Comparison of ENCODE assay signal across 18 cellular contexts in the genomic region with DNA sequence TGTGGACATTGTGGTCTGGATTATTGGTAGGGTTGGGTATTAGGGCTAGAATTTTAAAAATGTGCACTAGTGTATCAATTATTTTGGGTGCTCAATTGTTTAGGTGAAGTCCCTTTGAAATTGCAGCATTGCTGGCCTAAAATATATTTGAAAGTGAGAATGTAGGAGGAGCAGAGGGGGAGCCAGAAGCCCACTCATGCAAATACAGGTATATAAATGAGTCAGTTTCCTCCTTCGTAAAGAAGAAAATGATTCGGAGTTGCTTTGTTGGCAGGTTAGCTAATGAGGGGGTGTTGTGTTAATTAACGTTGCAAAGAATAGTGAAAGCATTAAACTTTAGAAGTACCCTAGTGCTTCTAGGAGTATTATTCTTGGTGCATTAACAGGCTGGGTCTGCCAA.
DNase-seq lines count a peak whose midpoint lies in the region; ATAC-seq and TF ChIP-seq lines count a peak whose summit lies in the region.
"Had no signal": no experiment of that assay in that cellular context is flagged by ENCODE, and none has a peak within 500 bp of the region (broad histone marks: within the 10 kb centered on the region; RNA-seq: fewer than 3 reads in every experiment).

No MANE protein-coding gene starts in this region.

- H3K27ac ChIP-seq in mammary epithelial cell (ENCODE audit: insufficient read depth, low read depth, low read length) (no peak overlapping the region), breast epithelium (no peak overlapping the region)
- H3K27ac ChIP-seq: 22Rv1, gastrocnemius medialis had no signal

- H3K4me3 ChIP-seq in mammary epithelial cell (replicated peaks in 1 of 3; ENCODE audit: insufficient read depth in 1 of 3, low read depth in 2 of 3, low read length in 3 of 3) (no peak overlapping the region), breast epithelium (no peak overlapping the region)
- H3K4me3 ChIP-seq: gastrocnemius medialis, K562 had no signal

- intact Hi-C loops in mammary epithelial cell (cut with micrococcal nuclease), result no loop called here
- intact Hi-C loops in breast epithelium (cut with DNase I; ENCODE audit: low total_unique reads), result no loop called here
- intact Hi-C loops in Calu3 (cut with micrococcal nuclease; ENCODE audit: unreplicated experiment), result no loop called here

- no peaks in the 10 kb centered on the region for H3K27me3 Mint-ChIP-seq in Calu3 (ENCODE audit: unreplicated experiment)
- H3K27me3 Mint-ChIP-seq: activated CD4-positive, alpha-beta memory T cell treated with anti-CD3 and anti-CD28 coated beads, Interleukin-2, amount 10 ng/mL, durations not matched to agents 7 days and 5 days; activated naive CD8-positive, alpha-beta T cell had no signal

- in situ Hi-C loops in mammary epithelial cell (cut with MboI; ENCODE audit: low sequenced_read_pairs in 2 of 2), result no loop called here

- TF ChIP-seq POLR2A in breast epithelium (IDR thresholded peaks at IDR 0.05), result no peak

- H3K79me2 ChIP-seq in mammary epithelial cell (ENCODE audit: insufficient read depth, low read length), result no peaks in the 10 kb centered on the region

- H3K4me1 ChIP-seq in mammary epithelial cell (ENCODE audit: insufficient read depth, low read length) (peaks cover 58% of the 10 kb centered on the region), breast epithelium (no peaks in the 10 kb centered on the region)
- H3K4me1 ChIP-seq: gastrocnemius medialis had no signal

- H3K9me3 ChIP-seq in mammary epithelial cell (replicated peaks; ENCODE audit: insufficient read depth, low read length), result no peaks in the 10 kb centered on the region
- H3K9me3 ChIP-seq in breast epithelium, result peaks cover 0 to 4% of the 10 kb centered on the region in 2 donors
- H3K9me3 ChIP-seq: gastrocnemius medialis had no signal

- CTCF ChIA-PET in mammary epithelial cell (lab: Charles Lee; ENCODE audit: low non-redundant PET), result no interaction called here
- CTCF ChIA-PET in Calu3 (lab: Charles Lee), result no interaction called here

- no peaks in the 10 kb centered on the region for H3K36me3 ChIP-seq in mammary epithelial cell (ENCODE audit: insufficient read depth, low read length)
- no peaks in the 10 kb centered on the region for H3K36me3 ChIP-seq in breast epithelium
- H3K36me3 ChIP-seq: gastrocnemius medialis had no signal

- H3K9ac ChIP-seq in mammary epithelial cell (ENCODE audit: insufficient read depth, low read length), result no peak overlapping the region

- BruUV-seq in mammary epithelial cell (replicated peaks; lab: Mats Ljungman, UMichigan) (no TSS peak), Calu3 (replicated peaks; lab: Mats Ljungman, UMichigan) (no TSS peak)

- H3K4me3 Mint-ChIP-seq in Calu3 (ENCODE audit: low read depth, unreplicated experiment), result no peak overlapping the region
- H3K4me3 Mint-ChIP-seq: activated CD4-positive, alpha-beta memory T cell treated with anti-CD3 and anti-CD28 coated beads, Interleukin-2, amount 10 ng/mL, durations not matched to agents 7 days and 5 days; activated naive CD8-positive, alpha-beta T cell; neural crest cell; T-helper 1 cell treated with Interleukin-12 subunit alpha and Interleukin-12 subunit beta and Interleukin-4 antibody, amounts not matched to agents 30 μg/mL and 1 μg/mL, for 36 hours had no signal

- no peaks in the 10 kb centered on the region for H3K36me3 Mint-ChIP-seq in Calu3 (ENCODE audit: insufficient read depth, unreplicated experiment)
- H3K36me3 Mint-ChIP-seq: activated naive CD8-positive, alpha-beta T cell had no signal

- no peak for TF ChIP-seq CTCF in mammary epithelial cell (conservative IDR thresholded peaks at IDR 0.05 in 1 of 2, IDR thresholded peaks at IDR 0.05 in 1 of 2; ENCODE audit: extremely low read depth in 1 of 2, insufficient read depth in 1 of 2, low read depth in 1 of 2, low read length in 2 of 2)
- no peak for TF ChIP-seq CTCF in breast epithelium (IDR thresholded peaks at IDR 0.05)
- no peak for TF ChIP-seq CTCF in Calu3 (IDR thresholded peaks at IDR 0.05; ENCODE audit: unreplicated experiment)

- no peaks in the 10 kb centered on the region for H4K20me1 ChIP-seq in mammary epithelial cell (ENCODE audit: insufficient read depth, low read length)

- H3K27me3 ChIP-seq in mammary epithelial cell (ENCODE audit: insufficient read depth, low read length), result no peaks in the 10 kb centered on the region
- H3K27me3 ChIP-seq in breast epithelium, result no peaks in the 10 kb centered on the region
- H3K27me3 ChIP-seq: gastrocnemius medialis had no signal

- DNase-seq in mammary epithelial cell (no peak), breast epithelium (ENCODE audit: low spot score in 2 of 2) (no peak), OCI-M1 (lab: John Stamatoyannopoulos, UW) (no peak), NCI-H187 (lab: John Stamatoyannopoulos, UW) (no peak), T-helper 2 cell (no peak), Calu3 (no peak)
- DNase-seq: activated CD4-positive, alpha-beta memory T cell treated with anti-CD3 and anti-CD28 coated beads, Interleukin-2, amount 10 ng/mL, durations not matched to agents 7 days and 5 days; gastrocnemius medialis; kidney glomerular epithelial cell; NCI-H1694; small intestine had no signal

- H2AFZ ChIP-seq in mammary epithelial cell (ENCODE audit: low read depth, low read length), result peak overlapping the region; percentile 39

- H3K9me3 Mint-ChIP-seq in Calu3 (ENCODE audit: low read depth, unreplicated experiment), result peaks cover 6% of the 10 kb centered on the region
- H3K9me3 Mint-ChIP-seq: activated CD4-positive, alpha-beta memory T cell treated with anti-CD3 and anti-CD28 coated beads, Interleukin-2, amount 10 ng/mL, durations not matched to agents 7 days and 5 days; neural crest cell; T-helper 1 cell treated with Interleukin-12 subunit alpha and Interleukin-12 subunit beta and Interleukin-4 antibody, amounts not matched to agents 30 μg/mL and 1 μg/mL, for 36 hours had no signal

- 12% methylated on average over 3 of the region's 3 CpGs for WGBS in mammary epithelial cell (ENCODE audit: low coverage, missing lambda C conversion rate)

- no peak overlapping the region for H3K27ac Mint-ChIP-seq in Calu3 (ENCODE audit: unreplicated experiment)
- H3K27ac Mint-ChIP-seq: activated CD4-positive, alpha-beta memory T cell treated with anti-CD3 and anti-CD28 coated beads, Interleukin-2, amount 10 ng/mL, durations not matched to agents 7 days and 5 days; activated naive CD8-positive, alpha-beta T cell; T-helper 1 cell treated with Interleukin-12 subunit alpha and Interleukin-12 subunit beta and Interleukin-4 antibody, amounts not matched to agents 30 μg/mL and 1 μg/mL, for 36 hours had no signal

- dilution Hi-C loops in mammary epithelial cell (cut with HindIII; ENCODE audit: low sequenced_read_pairs), result no loop called here

- H3K4me1 Mint-ChIP-seq in Calu3 (ENCODE audit: low read depth, unreplicated experiment), result no peaks in the 10 kb centered on the region
- H3K4me1 Mint-ChIP-seq: activated CD4-positive, alpha-beta memory T cell treated with anti-CD3 and anti-CD28 coated beads, Interleukin-2, amount 10 ng/mL, durations not matched to agents 7 days and 5 days; neural crest cell had no signal

- ATAC-seq in GM21723 (IDR thresholded peaks at IDR 0.05; ENCODE audit: unreplicated experiment) (peak; percentile 92), HG03103 (IDR thresholded peaks at IDR 0.05; ENCODE audit: low read depth, unreplicated experiment) (peak; percentile 81)
- ATAC-seq: gastrocnemius medialis, K562 had no signal

- H3K4me2 ChIP-seq in mammary epithelial cell (ENCODE audit: insufficient read depth, low read depth, low read length), result no peak overlapping the region
